ENCODE assay signal across 8 cellular contexts in genomic region chr3:17740703-17741102, GRCh38. TPM values are rescaled to one million over a fixed set of nuclear protein-coding genes. Genes with fewer than 3 reads are reported as not detected.
DNase-seq lines count a peak whose midpoint lies in the region; ATAC-seq and TF ChIP-seq lines count a peak whose summit lies in the region.

No MANE protein-coding gene starts in this region.

- H3K36me3 ChIP-seq in MM.1S (replicated peaks; ENCODE audit: insufficient read depth, low read length) (no peaks in the 10 kb centered on the region), iPS-20b (ENCODE audit: insufficient read depth, low read depth, low read length) (no peaks in the 10 kb centered on the region)

- peaks cover 25% of the 10 kb centered on the region for H3K4me1 ChIP-seq in MM.1S (ENCODE audit: low read length)
- peaks cover 27% of the 10 kb centered on the region; the same call in 1 of the 2 replicates for H3K4me1 ChIP-seq in iPS-20b (ENCODE audit: insufficient read depth, low read length)

- intact Hi-C loops in activated CD8-positive, alpha-beta T cell treated with anti-CD3 and anti-CD28 coated beads for 36 hours (cut with micrococcal nuclease): no loop called here

- H3K4me3 ChIP-seq in MM.1S (ENCODE audit: low read length) (peak overlapping the region; percentile 92), iPS-20b (ENCODE audit: low read length) (peak overlapping the region; percentile 83; the same call in 1 of the 2 replicates)

- H3K27me3 Mint-ChIP-seq in activated CD8-positive, alpha-beta T cell treated with anti-CD3 and anti-CD28 coated beads for 36 hours: no peaks in the 10 kb centered on the region
- no peaks in the 10 kb centered on the region for H3K27me3 Mint-ChIP-seq in stimulated activated naive CD8-positive, alpha-beta T cell treated with anti-CD3 and anti-CD28 coated beads, Interleukin-15, amount 100 ng/mL, for 72 hours

- peaks cover 45% of the 10 kb centered on the region for H3K4me1 Mint-ChIP-seq in activated CD8-positive, alpha-beta T cell treated with anti-CD3 and anti-CD28 coated beads for 36 hours (ENCODE audit: low read depth)
- peaks cover 63% of the 10 kb centered on the region for H3K4me1 Mint-ChIP-seq in stimulated activated naive CD8-positive, alpha-beta T cell treated with anti-CD3 and anti-CD28 coated beads, Interleukin-15, amount 100 ng/mL, for 72 hours

- POLR2A ChIA-PET in activated CD8-positive, alpha-beta T cell treated with anti-CD3 and anti-CD28 coated beads for 36 hours (lab: Charles Lee): interaction anchor here (2.0 kb wide), 1 partner anchor 10 kb away, joined by 6 read pairs; no protein-coding TSS in a partner anchor

- H3K27ac ChIP-seq in MM.1S (ENCODE audit: low read length) (peak overlapping the region; percentile 95; the same call in 1 of the 2 replicates), iPS-20b (ENCODE audit: low read length) (peak overlapping the region; percentile 86)

- no peak for TF ChIP-seq CTCF in MM.1S (IDR thresholded peaks at IDR 0.05; ENCODE audit: low read length)
- TF ChIP-seq CTCF in activated CD8-positive, alpha-beta T cell treated with anti-CD3 and anti-CD28 coated beads for 36 hours (IDR thresholded peaks at IDR 0.05): no peak

- peaks cover 22% of the 10 kb centered on the region for H3K79me2 ChIP-seq in MM.1S (ENCODE audit: low read length)

- peaks cover 12% of the 10 kb centered on the region for H3K36me3 Mint-ChIP-seq in activated CD8-positive, alpha-beta T cell treated with anti-CD3 and anti-CD28 coated beads for 36 hours (ENCODE audit: low read depth)

- DNase-seq in NCI-H1092 treated with DMSO at 0.1 percent for 48 hours (lab: John Stamatoyannopoulos, UW): peak; percentile 44
- no peak for DNase-seq in NCI-H1092 (lab: John Stamatoyannopoulos, UW)
- peak; percentile 28 for DNase-seq in MM.1S
- DNase-seq in activated CD8-positive, alpha-beta T cell treated with anti-CD3 and anti-CD28 coated beads for 36 hours: no peak
- DNase-seq in stimulated activated naive CD8-positive, alpha-beta T cell treated with anti-CD3 and anti-CD28 coated beads, Interleukin-15, amount 100 ng/mL, for 72 hours: no peak

- peak overlapping the region; percentile 82; the same call in 1 of the 2 replicates for H2AFZ ChIP-seq in MM.1S (ENCODE audit: low read length)

- no peaks in the 10 kb centered on the region for H4K20me1 ChIP-seq in MM.1S (ENCODE audit: insufficient read depth, low read length)

- H3K9me3 ChIP-seq in MM.1S (replicated peaks; ENCODE audit: insufficient read depth, low read length) (no peaks in the 10 kb centered on the region), iPS-20b (ENCODE audit: insufficient read depth, low read depth, low read length) (no peaks in the 10 kb centered on the region)

- ATAC-seq in activated CD8-positive, alpha-beta T cell treated with anti-CD3 and anti-CD28 coated beads for 36 hours: no peak
- no peak for ATAC-seq in stimulated activated naive CD8-positive, alpha-beta T cell treated with anti-CD3 and anti-CD28 coated beads, Interleukin-15, amount 100 ng/mL, for 72 hours
- ATAC-seq in HG02623 (IDR thresholded peaks at IDR 0.05; ENCODE audit: unreplicated experiment) (no peak), GM19395 (IDR thresholded peaks at IDR 0.05; ENCODE audit: unreplicated experiment) (no peak)

- no peaks in the 10 kb centered on the region for H3K9me2 ChIP-seq in MM.1S (replicated peaks; ENCODE audit: insufficient read depth, low read length)

- H3K4me3 Mint-ChIP-seq in activated CD8-positive, alpha-beta T cell treated with anti-CD3 and anti-CD28 coated beads for 36 hours: peak overlapping the region; percentile 93
- peak overlapping the region; percentile 91 to 94 for H3K4me3 Mint-ChIP-seq in stimulated activated naive CD8-positive, alpha-beta T cell treated with anti-CD3 and anti-CD28 coated beads, Interleukin-15, amount 100 ng/mL, for 72 hours

- peaks cover 36% of the 10 kb centered on the region for H3F3A ChIP-seq in MM.1S (ENCODE audit: insufficient read depth, low read length)

- H3K4me2 ChIP-seq in MM.1S (ENCODE audit: low read depth, low read length): peak overlapping the region; percentile 89

- H3K9ac ChIP-seq in MM.1S (ENCODE audit: low read length): peak overlapping the region; percentile 92; the same call in 1 of the 2 replicates
- H3K9ac ChIP-seq in iPS-20b (ENCODE audit: low read depth, low read length): peak overlapping the region; percentile 84; the same call in 1 of the 2 replicates

- no peaks in the 10 kb centered on the region for H3K9me3 Mint-ChIP-seq in activated CD8-positive, alpha-beta T cell treated with anti-CD3 and anti-CD28 coated beads for 36 hours
- no peaks in the 10 kb centered on the region for H3K9me3 Mint-ChIP-seq in stimulated activated naive CD8-positive, alpha-beta T cell treated with anti-CD3 and anti-CD28 coated beads, Interleukin-15, amount 100 ng/mL, for 72 hours

- no peaks in the 10 kb centered on the region for H3K27me3 ChIP-seq in MM.1S (replicated peaks; ENCODE audit: insufficient read depth, low read length)
- no peaks in the 10 kb centered on the region for H3K27me3 ChIP-seq in iPS-20b (ENCODE audit: insufficient read depth, low read length)

- CTCF ChIA-PET in activated CD8-positive, alpha-beta T cell treated with anti-CD3 and anti-CD28 coated beads for 36 hours (lab: Charles Lee): interaction anchor here (0.9 to 3.5 kb wide), 2 partner anchors 95 to 101 kb away, joined by 4 to 11 read pairs; no protein-coding TSS in a partner anchor

- peak overlapping the region; percentile 98 for H3K27ac Mint-ChIP-seq in activated CD8-positive, alpha-beta T cell treated with anti-CD3 and anti-CD28 coated beads for 36 hours
- peak overlapping the region in 1 of 2 donors; percentile 84 for H3K27ac Mint-ChIP-seq in stimulated activated naive CD8-positive, alpha-beta T cell treated with anti-CD3 and anti-CD28 coated beads, Interleukin-15, amount 100 ng/mL, for 72 hours

RNA-seq across cellular contexts. Expression of gene TBC1D5, which starts 1.7 kb away (rescaled TPM):
- 10 to 100 TPM; 46.3 to 47.8 TPM for total RNA-seq in activated CD8-positive, alpha-beta T cell treated with anti-CD3 and anti-CD28 coated beads for 36 hours

Comparison
In these comparisons a context has a peak if more than half of its experiments do, and no peak if none do; other contexts are left out.
1. DNase-seq: peak in NCI-H1092 treated with DMSO at 0.1 percent for 48 hours (single experiment) and MM.1S (single experiment); none in NCI-H1092 (single experiment), activated CD8-positive, alpha-beta T cell treated with anti-CD3 and anti-CD28 coated beads for 36 hours (single experiment) and stimulated activated naive CD8-positive, alpha-beta T cell treated with anti-CD3 and anti-CD28 coated beads, Interleukin-15, amount 100 ng/mL, for 72 hours (0 of 2).